25 cellular contexts compared by ENCODE assay signal in genomic region chr3:124714218-124714853, GRCh38. TPM values are rescaled to one million over a fixed set of nuclear protein-coding genes. Genes with fewer than 3 reads are reported as not detected.
A peak's percentile ranks its signal among the peaks of the same experiment; 100 is the strongest.
DNase-seq lines count a peak whose midpoint lies in the region; ATAC-seq and TF ChIP-seq lines count a peak whose summit lies in the region.
"Had no signal": no experiment of that assay in that cellular context is flagged by ENCODE, and none has a peak within 500 bp of the region (broad histone marks: within the 10 kb centered on the region; RNA-seq: fewer than 3 reads in every experiment).

No MANE protein-coding gene starts in this region.

- no peak for TF ChIP-seq CTCF in choroid plexus epithelial cell (conservative IDR thresholded peaks at IDR 0.05; ENCODE audit: low read depth, low read length)
- TF ChIP-seq CTCF in CD8-positive, alpha-beta T cell (IDR thresholded peaks at IDR 0.05) = no peak

- intact Hi-C loops in Right ventricle myocardium inferior (cut with DNase I) = no loop called here
- intact Hi-C loops in left cardiac atrium (cut with DNase I) = no loop called here
- intact Hi-C loops in left ventricle myocardium superior (cut with micrococcal nuclease) = no loop called here
- intact Hi-C loops in CD8-positive, alpha-beta T cell (cut with DNase I, micrococcal nuclease) = no loop called here

- H3K23ac ChIP-seq in mesendoderm (ENCODE audit: low read length) = no peak overlapping the region

- no peaks in the 10 kb centered on the region for H3K79me1 ChIP-seq in mesendoderm (ENCODE audit: low read length)

- no peaks in the 10 kb centered on the region for H3K4me1 Mint-ChIP-seq in CD8-positive, alpha-beta T cell (ENCODE audit: low read depth)
- H3K4me1 Mint-ChIP-seq: B cell had no signal

- H3K9me3 Mint-ChIP-seq in CD8-positive, alpha-beta T cell = no peaks in the 10 kb centered on the region
- H3K9me3 Mint-ChIP-seq: activated T-cell treated with anti-CD3 and anti-CD28 coated beads, Interleukin-2, amount 50 U/mL, for 72 hours; natural killer cell treated with Interleukin-12 subunit alpha and Interleukin-12 subunit beta and Interleukin-15 and Interleukin-18, amount 100 ng/mL, for 72 hours had no signal

- H3K4ac ChIP-seq in mesendoderm (ENCODE audit: low read depth, low read length) = no peak overlapping the region

- no peaks in the 10 kb centered on the region for H3K79me2 ChIP-seq in mesendoderm (ENCODE audit: control insufficient read depth, insufficient read depth, low read length)

- H3K4me2 ChIP-seq in mesendoderm (ENCODE audit: low read length) = no peak overlapping the region

- DNase-seq in Right ventricle myocardium inferior (ENCODE audit: missing footprints) (no peak), left cardiac atrium (no peak), choroid plexus epithelial cell (ENCODE audit: low read depth) (peak; percentile 6), left ventricle myocardium superior (no peak), NCI-H187 treated with DMSO at 0.1 percent for 48 hours (lab: John Stamatoyannopoulos, UW) (no peak), mesendoderm (no peak)
- no peak for DNase-seq in CD8-positive, alpha-beta T cell
- DNase-seq: activated CD4-positive, alpha-beta T cell treated with anti-CD3 and anti-CD28 coated beads, Interleukin-2, amount 50 U/mL, for 4 hours; activated CD4-positive, CD25-positive, alpha-beta regulatory T cell; activated naive CD4-positive, alpha-beta T cell; activated T-cell treated with anti-CD3 and anti-CD28 coated beads, Interleukin-2, amount 50 U/mL, for 72 hours; brain microvascular endothelial cell; effector memory CD4-positive, alpha-beta T cell; H7; lower lobe of right lung; NCI-H1105 treated with DMSO at 0.1 percent for 48 hours; NCI-H2029; NCI-H2227 treated with DMSO at 0.1 percent for 48 hours; NCI-H526 treated with DMSO at 0.1 percent for 48 hours; Peyer's patch; substantia nigra had no signal

- H4K8ac ChIP-seq in mesendoderm (ENCODE audit: low read depth, low read length) = no peak overlapping the region

- WGBS in mesendoderm (ENCODE audit: extremely low coverage, insufficient coverage, low lambda C conversion rate) = no CpG with 5 or more reads among the region's 11 CpGs

- no peak overlapping the region for H2BK15ac ChIP-seq in mesendoderm (replicated peaks; ENCODE audit: low read depth)

- no peak overlapping the region for H2BK120ac ChIP-seq in mesendoderm (ENCODE audit: low read depth, low read length)

- CTCF ChIA-PET in CD8-positive, alpha-beta T cell (lab: Charles Lee) = interaction anchor here (1.2 kb wide), 1 partner anchor 26 kb away, joined by 4 read pairs; no protein-coding TSS in a partner anchor

- H3K36me3 ChIP-seq in mesendoderm (ENCODE audit: control insufficient read depth, insufficient read depth, low read length) = no peaks in the 10 kb centered on the region
- H3K36me3 ChIP-seq in CD8-positive, alpha-beta T cell (ENCODE audit: insufficient read depth, low read length) = no peaks in the 10 kb centered on the region
- H3K36me3 ChIP-seq: lower lobe of right lung, Peyer's patch had no signal

- H3K56ac ChIP-seq in mesendoderm (ENCODE audit: low read length) = no peak overlapping the region

- H3K4me3 ChIP-seq in choroid plexus epithelial cell (ENCODE audit: low read depth, low read length) (no peak overlapping the region), mesendoderm (ENCODE audit: low read length) (no peak overlapping the region)
- H3K4me3 ChIP-seq in CD8-positive, alpha-beta T cell (ENCODE audit: low read depth, low read length) = no peak overlapping the region
- H3K4me3 ChIP-seq: lower lobe of right lung, Peyer's patch had no signal

- peaks cover 28% of the 10 kb centered on the region for H3K27me3 Mint-ChIP-seq in CD8-positive, alpha-beta T cell (ENCODE audit: low read depth)

- H2AK5ac ChIP-seq in mesendoderm (ENCODE audit: low read length) = no peak overlapping the region

- no peaks in the 10 kb centered on the region for H3K4me1 ChIP-seq in mesendoderm (ENCODE audit: control insufficient read depth, low read depth, low read length)
- no peaks in the 10 kb centered on the region for H3K4me1 ChIP-seq in CD8-positive, alpha-beta T cell (ENCODE audit: insufficient read depth, low read length)
- H3K4me1 ChIP-seq: lower lobe of right lung, Peyer's patch had no signal

- no peaks in the 10 kb centered on the region for H3K36me3 Mint-ChIP-seq in CD8-positive, alpha-beta T cell
- H3K36me3 Mint-ChIP-seq: natural killer cell treated with Interleukin-12 subunit alpha and Interleukin-12 subunit beta and Interleukin-15 and Interleukin-18, amount 100 ng/mL, for 72 hours had no signal

- H3K9me3 ChIP-seq in CD8-positive, alpha-beta T cell (ENCODE audit: low read length) = no peaks in the 10 kb centered on the region
- H3K9me3 ChIP-seq: lower lobe of right lung, Peyer's patch had no signal

- no peak overlapping the region for H3K27ac Mint-ChIP-seq in CD8-positive, alpha-beta T cell
- H3K27ac Mint-ChIP-seq: activated T-cell treated with anti-CD3 and anti-CD28 coated beads, Interleukin-2, amount 50 U/mL, for 72 hours; B cell; natural killer cell treated with Interleukin-12 subunit alpha and Interleukin-12 subunit beta and Interleukin-15 and Interleukin-18, amount 100 ng/mL, for 72 hours had no signal

- POLR2A ChIA-PET in CD8-positive, alpha-beta T cell (lab: Charles Lee) = no interaction called here

- H3K18ac ChIP-seq in mesendoderm (ENCODE audit: low read length) = no peak overlapping the region

- no peak overlapping the region for H3K9ac ChIP-seq in mesendoderm (ENCODE audit: low read length)

- H2BK5ac ChIP-seq in mesendoderm (ENCODE audit: low read length) = no peak overlapping the region

- H3K4me3 Mint-ChIP-seq in CD8-positive, alpha-beta T cell = no peak overlapping the region
- H3K4me3 Mint-ChIP-seq: activated T-cell treated with anti-CD3 and anti-CD28 coated beads, Interleukin-2, amount 50 U/mL, for 72 hours; B cell; natural killer cell treated with Interleukin-12 subunit alpha and Interleukin-12 subunit beta and Interleukin-15 and Interleukin-18, amount 100 ng/mL, for 72 hours had no signal

- H3K27me3 ChIP-seq in mesendoderm (ENCODE audit: insufficient read depth, low read length, poor library complexity) = no peaks in the 10 kb centered on the region
- peaks cover 5% of the 10 kb centered on the region for H3K27me3 ChIP-seq in CD8-positive, alpha-beta T cell (ENCODE audit: insufficient read depth, low read length)
- H3K27me3 ChIP-seq: brain microvascular endothelial cell, Peyer's patch had no signal

- H3K27ac ChIP-seq in mesendoderm (ENCODE audit: low read depth, low read length) = no peak overlapping the region
- H3K27ac ChIP-seq in CD8-positive, alpha-beta T cell (ENCODE audit: low read depth, low read length) = no peak overlapping the region
- H3K27ac ChIP-seq: 22Rv1, brain microvascular endothelial cell, lower lobe of right lung, Peyer's patch had no signal

- H4K5ac ChIP-seq in mesendoderm (ENCODE audit: low read length) = no peak overlapping the region

- ATAC-seq in Right ventricle myocardium inferior (peak; percentile 72), left cardiac atrium (no peak), left ventricle myocardium superior (peak; percentile 96), GM21526 (IDR thresholded peaks at IDR 0.05; ENCODE audit: low FRiP score, unreplicated experiment) (no peak)
- ATAC-seq in CD8-positive, alpha-beta T cell = no peak
- ATAC-seq: activated T-cell treated with anti-CD3 and anti-CD28 coated beads, Interleukin-2, amount 50 U/mL, for 72 hours; lower lobe of right lung; natural killer cell treated with Interleukin-12 subunit alpha and Interleukin-12 subunit beta and Interleukin-15 and Interleukin-18, amount 100 ng/mL, for 72 hours had no signal

RNA-seq across cellular contexts. Expression of gene UMPS, which starts 15.9 kb away (rescaled TPM):
- total RNA-seq in Right ventricle myocardium inferior = 9.4 TPM
- total RNA-seq in left cardiac atrium = 10 to 100 TPM; 14.8 to 18.8 TPM
- total RNA-seq in left ventricle myocardium superior = 7.1 TPM
- 45.8 TPM for polyA plus RNA-seq in mesendoderm (2013, experiment 1 of 2)
- polyA plus RNA-seq in mesendoderm (2013, experiment 2 of 2) = 45.3 TPM
- 10 to 100 TPM; 16.7 to 19.8 TPM for total RNA-seq in CD8-positive, alpha-beta T cell

Comparison
In these comparisons a context has a peak if more than half of its experiments do, and no peak if none do; other contexts are left out.
1. ATAC-seq: peak in Right ventricle myocardium inferior (single experiment) and left ventricle myocardium superior (single experiment); none in left cardiac atrium (0 of 2), GM21526 (single experiment) and CD8-positive, alpha-beta T cell (single experiment).